ENCODE assay signal across 13 cellular contexts in genomic region chr6:35722121-35722761, GRCh38. TPM values are rescaled to one million over a fixed set of nuclear protein-coding genes. Genes with fewer than 3 reads are reported as not detected.
A peak's percentile ranks its signal among the peaks of the same experiment; 100 is the strongest.
DNase-seq lines count a peak whose midpoint lies in the region; ATAC-seq and TF ChIP-seq lines count a peak whose summit lies in the region.
"Had no signal": no experiment of that assay in that cellular context is flagged by ENCODE, and none has a peak within 500 bp of the region (broad histone marks: within the 10 kb centered on the region; RNA-seq: fewer than 3 reads in every experiment).

No MANE protein-coding gene starts in this region.

- peak overlapping the region; percentile 77 for H2BK15ac ChIP-seq in mesenchymal stem cell (ENCODE audit: low read depth, poor library complexity, severe bottlenecking)

- H4K20me1 ChIP-seq in Loucy (ENCODE audit: insufficient read depth, low read length, poor library complexity, severe bottlenecking) (no peaks in the 10 kb centered on the region), MM.1S (ENCODE audit: insufficient read depth, low read length) (no peaks in the 10 kb centered on the region)

- no peak overlapping the region for H3K23ac ChIP-seq in mesenchymal stem cell (ENCODE audit: low read length in 2 of 2)

- H2AK5ac ChIP-seq in mesenchymal stem cell (ENCODE audit: low read length, severe bottlenecking): no peak overlapping the region

- H3F3A ChIP-seq in Loucy (ENCODE audit: low read depth): peaks cover 20% of the 10 kb centered on the region
- H3F3A ChIP-seq in MM.1S (ENCODE audit: insufficient read depth, low read length): no peaks in the 10 kb centered on the region

- intact Hi-C loops in CD4-positive, alpha-beta T cell (cut with DNase I, micrococcal nuclease): no loop called here

- DNase-seq in mesenchymal stem cell (no peak), MM.1S (no peak)
- no peak for DNase-seq in CD4-positive, alpha-beta T cell
- DNase-seq: activated CD4-positive, alpha-beta memory T cell treated with anti-CD3 and anti-CD28 coated beads for 36 hours; HFFc6; midbrain; NCI-H2107 had no signal

- WGBS in mesenchymal stem cell: 81% methylated on average over 10 of the region's 10 CpGs

- H3K9me3 Mint-ChIP-seq in CD4-positive, alpha-beta T cell: no peaks in the 10 kb centered on the region
- H3K9me3 Mint-ChIP-seq: activated CD4-positive, alpha-beta memory T cell treated with anti-CD3 and anti-CD28 coated beads for 36 hours; HFFc6 had no signal

- H3K27ac ChIP-seq in cingulate gyrus (ENCODE audit: low read depth, low read length): peak overlapping the region; percentile 29
- H3K27ac ChIP-seq in mesenchymal stem cell (ENCODE audit: low read length, poor library complexity, severe bottlenecking): no peak overlapping the region
- peak overlapping the region; percentile 88 for H3K27ac ChIP-seq in stomach smooth muscle (ENCODE audit: low read length)
- H3K27ac ChIP-seq in MM.1S (ENCODE audit: low read length): no peak overlapping the region
- H3K27ac ChIP-seq in CD4-positive, alpha-beta T cell (ENCODE audit: low read depth, low read length): no peak overlapping the region
- H3K27ac ChIP-seq: KMS-11 had no signal

- no peak overlapping the region for H4K8ac ChIP-seq in mesenchymal stem cell (ENCODE audit: low read length)

- no peaks in the 10 kb centered on the region for H3K36me3 Mint-ChIP-seq in CD4-positive, alpha-beta T cell (ENCODE audit: low read depth)
- H3K36me3 Mint-ChIP-seq: activated CD4-positive, alpha-beta memory T cell treated with anti-CD3 and anti-CD28 coated beads for 36 hours had no signal

- H3K4me2 ChIP-seq in Loucy (ENCODE audit: low read depth, low read length, poor library complexity, severe bottlenecking): no peak overlapping the region
- H3K4me2 ChIP-seq in mesenchymal stem cell (ENCODE audit: low read length, poor library complexity, severe bottlenecking): no peak overlapping the region
- H3K4me2 ChIP-seq in MM.1S (ENCODE audit: low read depth, low read length): no peak overlapping the region
- H3K4me2 ChIP-seq: KMS-11 had no signal

- no peak overlapping the region for H3K4me3 ChIP-seq in Loucy (ENCODE audit: low read length, poor library complexity, severe bottlenecking)
- H3K4me3 ChIP-seq in mesenchymal stem cell (ENCODE audit: insufficient read depth in 1 of 2, low read depth in 1 of 2, low read length in 2 of 2): no peak overlapping the region
- peak overlapping the region in 1 of 2 donors; percentile 29 for H3K4me3 ChIP-seq in stomach smooth muscle (ENCODE audit: low read length in 2 of 2)
- no peak overlapping the region for H3K4me3 ChIP-seq in MM.1S (ENCODE audit: low read length)

- no peak overlapping the region for H4K91ac ChIP-seq in mesenchymal stem cell (ENCODE audit: low read length)

- no peak for ATAC-seq in HG03442 (IDR thresholded peaks at IDR 0.05; ENCODE audit: unreplicated experiment)
- ATAC-seq in CD4-positive, alpha-beta T cell (ENCODE audit: poor library complexity): no peak

- H3K18ac ChIP-seq in mesenchymal stem cell (ENCODE audit: low read depth in 1 of 2, low read length in 2 of 2): peak overlapping the region; percentile 34 to 68

- H2BK12ac ChIP-seq in mesenchymal stem cell (ENCODE audit: low read length in 2 of 2): peak overlapping the region; percentile 2 to 40

- no peak overlapping the region for H2BK120ac ChIP-seq in mesenchymal stem cell (ENCODE audit: low read depth, low read length)

- no peak overlapping the region for H2BK5ac ChIP-seq in mesenchymal stem cell (ENCODE audit: low read depth, low read length, poor library complexity, severe bottlenecking)

- no peaks in the 10 kb centered on the region for H3K79me1 ChIP-seq in mesenchymal stem cell (replicated peaks; ENCODE audit: low read length, poor library complexity, severe bottlenecking)

- POLR2A ChIA-PET in CD4-positive, alpha-beta T cell (lab: Charles Lee): interaction anchor here (0.8 to 1.5 kb wide), 3 partner anchors 9 to 120 kb away, joined by 3 to 4 read pairs (median 3); no protein-coding TSS in a partner anchor

- H3K4ac ChIP-seq in mesenchymal stem cell (ENCODE audit: low read depth in 1 of 2, low read length in 2 of 2): peak overlapping the region in 1 of 2 experiments; percentile 47

- H3K27me3 Mint-ChIP-seq in CD4-positive, alpha-beta T cell: no peaks in the 10 kb centered on the region
- H3K27me3 Mint-ChIP-seq: activated CD4-positive, alpha-beta memory T cell treated with anti-CD3 and anti-CD28 coated beads for 36 hours had no signal

- H3K14ac ChIP-seq in mesenchymal stem cell (ENCODE audit: low read length in 2 of 2): peak overlapping the region in 1 of 2 experiments; percentile 0

- H3K79me2 ChIP-seq in Loucy (ENCODE audit: insufficient read depth, low read length) (peaks cover 13% of the 10 kb centered on the region; the same call in 1 of the 2 replicates), MM.1S (ENCODE audit: low read length) (no peaks in the 10 kb centered on the region)

- TF ChIP-seq CTCF in Loucy (conservative IDR thresholded peaks at IDR 0.05; ENCODE audit: low read length): no peak
- no peak for TF ChIP-seq CTCF in MM.1S (IDR thresholded peaks at IDR 0.05; ENCODE audit: low read length)
- no peak for TF ChIP-seq CTCF in CD4-positive, alpha-beta T cell (IDR thresholded peaks at IDR 0.05)

- H3K4me3 Mint-ChIP-seq in CD4-positive, alpha-beta T cell: no peak overlapping the region
- H3K4me3 Mint-ChIP-seq: activated CD4-positive, alpha-beta memory T cell treated with anti-CD3 and anti-CD28 coated beads for 36 hours; HFFc6 had no signal

- H3K4me1 Mint-ChIP-seq in CD4-positive, alpha-beta T cell (ENCODE audit: low read depth): peaks cover 88% of the 10 kb centered on the region

- no peaks in the 10 kb centered on the region for H3K36me3 ChIP-seq in Loucy (ENCODE audit: insufficient read depth, low read length)
- H3K36me3 ChIP-seq in mesenchymal stem cell (ENCODE audit: control insufficient read depth in 1 of 2, insufficient read depth in 2 of 2, low read depth in 1 of 2, low read length in 2 of 2): no peaks in the 10 kb centered on the region
- no peaks in the 10 kb centered on the region for H3K36me3 ChIP-seq in stomach smooth muscle (ENCODE audit: control insufficient read depth in 2 of 2, insufficient read depth in 2 of 2, low read length in 2 of 2)
- no peaks in the 10 kb centered on the region for H3K36me3 ChIP-seq in MM.1S (replicated peaks; ENCODE audit: insufficient read depth, low read length)

- CTCF ChIA-PET in CD4-positive, alpha-beta T cell (lab: Charles Lee): interaction anchor here (0.7 to 2.2 kb wide), 2 partner anchors 15 to 46 kb away, joined by 3 to 7 read pairs; partner anchors contain the start of gene ARMC12

- H3K4me1 ChIP-seq in Loucy (ENCODE audit: insufficient read depth, low read length, poor library complexity, severe bottlenecking) (peaks cover 86% of the 10 kb centered on the region), mesenchymal stem cell (ENCODE audit: control insufficient read depth, insufficient read depth, low read depth, low read length) (peaks cover 35% of the 10 kb centered on the region), stomach smooth muscle (ENCODE audit: control insufficient read depth, insufficient read depth, low read length) (peaks cover 78% of the 10 kb centered on the region), MM.1S (ENCODE audit: low read length) (peaks cover 22% of the 10 kb centered on the region)

- peak overlapping the region; percentile 6 for H3K9ac ChIP-seq in Loucy (ENCODE audit: low read depth, low read length, poor library complexity, severe bottlenecking)
- no peak overlapping the region for H3K9ac ChIP-seq in mesenchymal stem cell (ENCODE audit: low read length)
- peak overlapping the region; percentile 20 to 36 for H3K9ac ChIP-seq in stomach smooth muscle (ENCODE audit: low read length in 2 of 2)
- H3K9ac ChIP-seq in MM.1S (ENCODE audit: low read length): no peak overlapping the region
- H3K9ac ChIP-seq: KMS-11 had no signal

- no peak overlapping the region for H3K27ac Mint-ChIP-seq in CD4-positive, alpha-beta T cell
- H3K27ac Mint-ChIP-seq: activated CD4-positive, alpha-beta memory T cell treated with anti-CD3 and anti-CD28 coated beads for 36 hours; HFFc6 had no signal

- no peaks in the 10 kb centered on the region for H3K9me3 ChIP-seq in Loucy (ENCODE audit: insufficient read depth, low read depth, low read length)
- no peaks in the 10 kb centered on the region for H3K9me3 ChIP-seq in mesenchymal stem cell (ENCODE audit: control insufficient read depth, low read length)
- H3K9me3 ChIP-seq in stomach smooth muscle (ENCODE audit: control insufficient read depth in 2 of 2, low read length in 2 of 2): no peaks in the 10 kb centered on the region
- H3K9me3 ChIP-seq in MM.1S (replicated peaks; ENCODE audit: insufficient read depth, low read length): no peaks in the 10 kb centered on the region
- H3K9me3 ChIP-seq in CD4-positive, alpha-beta T cell (ENCODE audit: control insufficient read depth, low read length): no peaks in the 10 kb centered on the region

- H2AFZ ChIP-seq in Loucy (ENCODE audit: low read length) (no peak overlapping the region), mesenchymal stem cell (ENCODE audit: low read depth, low read length) (no peak overlapping the region), MM.1S (ENCODE audit: low read length) (no peak overlapping the region)

- no peaks in the 10 kb centered on the region for H3K9me2 ChIP-seq in Loucy (replicated peaks; ENCODE audit: low read depth, low read length)
- H3K9me2 ChIP-seq in MM.1S (replicated peaks; ENCODE audit: insufficient read depth, low read length): no peaks in the 10 kb centered on the region

- H3K27me3 ChIP-seq in Loucy (ENCODE audit: insufficient read depth, low read length, poor library complexity, severe bottlenecking) (no peaks in the 10 kb centered on the region), mesenchymal stem cell (ENCODE audit: control insufficient read depth in 1 of 2, insufficient read depth in 1 of 2, low read length in 2 of 2) (peaks cover 0 to 13% of the 10 kb centered on the region in 2 experiments), stomach smooth muscle (ENCODE audit: control insufficient read depth in 1 of 2, insufficient read depth in 2 of 2, low read length in 2 of 2) (no peaks in the 10 kb centered on the region), MM.1S (replicated peaks; ENCODE audit: insufficient read depth, low read length) (no peaks in the 10 kb centered on the region)
- no peaks in the 10 kb centered on the region for H3K27me3 ChIP-seq in CD4-positive, alpha-beta T cell (ENCODE audit: control insufficient read depth, insufficient read depth, low read length)

RNA-seq across cellular contexts. Expression of gene ARMC12, which starts 14.6 kb away (rescaled TPM):
- polyA plus RNA-seq in mesenchymal stem cell (2013, experiment 1 of 2): 0.39 TPM
- 0.37 TPM for polyA plus RNA-seq in mesenchymal stem cell (2013, experiment 2 of 2)
- 1 to 10 TPM; 1.9 to 2.8 TPM for total RNA-seq in CD4-positive, alpha-beta T cell

RNA-seq across cellular contexts. Expression of gene FKBP5, which starts 33.5 kb away (rescaled TPM):
- polyA plus RNA-seq in mesenchymal stem cell (2013, experiment 1 of 2): 112 TPM
- 113 TPM for polyA plus RNA-seq in mesenchymal stem cell (2013, experiment 2 of 2)
- 10 to 100 TPM; 72.6 to 75.9 TPM for total RNA-seq in CD4-positive, alpha-beta T cell

RNA-seq across cellular contexts. Expression of gene CLPSL2, which starts 54.2 kb away (rescaled TPM):
- not detected for polyA plus RNA-seq in mesenchymal stem cell (2013, experiment 1 of 2)
- polyA plus RNA-seq in mesenchymal stem cell (2013, experiment 2 of 2): not detected
- not detected for total RNA-seq in CD4-positive, alpha-beta T cell
- total RNA-seq: activated CD4-positive, alpha-beta memory T cell treated with anti-CD3 and anti-CD28 coated beads for 36 hours; endothelial cell of umbilical vein; HFFc6 had no signal
- polyA plus RNA-seq: endothelial cell of umbilical vein had no signal

RNA-seq across cellular contexts. Expression of gene CLPSL1, which starts 58.6 kb away (rescaled TPM):
- not detected for polyA plus RNA-seq in mesenchymal stem cell (2013, experiment 1 of 2)
- polyA plus RNA-seq in mesenchymal stem cell (2013, experiment 2 of 2): not detected
- not detected for total RNA-seq in CD4-positive, alpha-beta T cell
- total RNA-seq: activated CD4-positive, alpha-beta memory T cell treated with anti-CD3 and anti-CD28 coated beads for 36 hours; endothelial cell of umbilical vein; HFFc6 had no signal
- polyA plus RNA-seq: endothelial cell of umbilical vein had no signal

Comparison
In these comparisons a context has a peak if more than half of its experiments do, and no peak if none do; other contexts are left out.
1. H3K9ac ChIP-seq: peak in Loucy (single experiment) and stomach smooth muscle (2 of 2); none in mesenchymal stem cell (single experiment) and MM.1S (single experiment).
2. H3K27ac ChIP-seq: peak in cingulate gyrus (single experiment) and stomach smooth muscle (single experiment); none in mesenchymal stem cell (single experiment), MM.1S (single experiment) and CD4-positive, alpha-beta T cell (single experiment).